Comparison of ENCODE assay signal across 12 cellular contexts in the genomic region with DNA sequence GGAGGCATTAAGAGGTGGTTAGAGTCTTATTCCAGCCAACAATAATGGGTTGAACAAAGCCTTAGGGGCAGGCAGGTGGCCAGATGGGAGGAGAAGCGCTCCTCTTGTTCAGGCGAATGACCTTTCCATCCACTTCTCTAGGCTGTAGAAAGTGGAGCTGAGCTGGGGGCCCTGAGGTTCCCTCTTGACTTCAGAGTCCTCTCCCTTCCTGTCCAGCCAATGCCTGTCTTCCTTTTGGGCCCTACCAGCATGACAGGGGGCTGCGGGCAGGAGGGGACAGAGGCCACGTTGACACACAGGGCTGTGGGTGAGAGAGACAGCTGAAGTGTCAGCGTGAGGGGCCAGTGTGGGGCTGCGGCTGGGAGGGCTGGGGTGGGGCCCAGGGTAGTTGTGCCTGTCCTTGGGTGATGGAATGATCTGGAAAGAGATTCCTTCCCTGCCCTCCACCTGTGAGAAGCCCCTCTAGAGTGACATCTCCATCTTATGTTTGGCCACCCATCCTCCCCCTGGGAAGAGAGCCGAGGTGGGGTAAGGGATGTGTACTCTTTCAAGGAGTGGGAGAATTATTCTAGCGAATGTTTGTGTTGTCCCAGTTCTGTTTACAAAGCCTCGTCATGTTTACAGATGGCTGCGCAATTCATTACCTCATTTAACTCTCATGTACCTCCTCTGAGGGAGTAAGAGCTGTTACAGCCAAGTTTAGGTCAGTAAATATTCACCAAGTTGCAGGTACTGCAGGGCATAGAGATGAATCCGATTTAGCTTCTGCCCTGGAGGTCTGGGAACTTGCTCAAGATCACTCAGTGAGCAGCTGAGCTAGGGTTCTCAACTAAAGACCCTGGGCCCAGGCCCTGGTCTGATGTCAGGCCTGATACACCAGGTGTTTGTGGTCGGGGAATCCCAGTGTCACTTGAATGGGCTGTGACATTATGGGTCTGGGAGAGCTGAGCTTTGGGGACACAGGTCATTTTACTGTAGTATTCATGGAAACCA. TPM values are rescaled to one million over a fixed set of nuclear protein-coding genes. Genes with fewer than 3 reads are reported as not detected.
DNase-seq lines count a peak whose midpoint lies in the region; ATAC-seq and TF ChIP-seq lines count a peak whose summit lies in the region.
"Had no signal": no experiment of that assay in that cellular context is flagged by ENCODE, and none has a peak within 500 bp of the region (broad histone marks: within the 10 kb centered on the region; RNA-seq: fewer than 3 reads in every experiment).

No MANE protein-coding gene starts in this region.

- dilution Hi-C loops in IMR-90 (cut with HindIII; ENCODE audit: low sequenced_read_pairs, unreplicated experiment): no loop called here

- H3K14ac ChIP-seq in IMR-90 (replicated peaks; ENCODE audit: low read depth, low read length): no peak overlapping the region

- WGBS in IMR-90 (ENCODE audit: extremely low coverage in 2 of 2, insufficient read length in 1 of 2), 2 experiments: 71% methylated on average over 1 of the region's 12 CpGs; no CpG with 5 or more reads in 1 of the 2 experiments

- no peak overlapping the region for H2BK15ac ChIP-seq in IMR-90 (ENCODE audit: low read depth, low read length)

- no peak overlapping the region for H2BK5ac ChIP-seq in IMR-90 (ENCODE audit: low read depth, low read length, poor library complexity, severe bottlenecking)

- intact Hi-C loops in IMR-90 (cut with micrococcal nuclease): no loop called here

- no peak overlapping the region for H3K27ac Mint-ChIP-seq in effector memory CD8-positive, alpha-beta T cell
- peak overlapping the region; percentile 65 for H3K27ac Mint-ChIP-seq in nephron progenitor cell
- H3K27ac Mint-ChIP-seq: CD8-positive, alpha-beta T cell had no signal

- H3K36me3 ChIP-seq in IMR-90 (ENCODE audit: control insufficient read depth, insufficient read depth, low read length): peaks cover 11% of the 10 kb centered on the region

- H3K9me1 ChIP-seq in IMR-90 (ENCODE audit: insufficient read depth, low read length): peaks cover 20% of the 10 kb centered on the region

- H4K20me1 ChIP-seq in IMR-90 (ENCODE audit: insufficient read depth, low read length): peaks cover 55% of the 10 kb centered on the region

- H3K9me3 Mint-ChIP-seq in effector memory CD8-positive, alpha-beta T cell: no peaks in the 10 kb centered on the region
- no peaks in the 10 kb centered on the region for H3K9me3 Mint-ChIP-seq in nephron progenitor cell
- H3K9me3 Mint-ChIP-seq: CD8-positive, alpha-beta T cell had no signal

- peaks cover 3% of the 10 kb centered on the region for H3K36me3 Mint-ChIP-seq in effector memory CD8-positive, alpha-beta T cell (ENCODE audit: insufficient read depth)
- H3K36me3 Mint-ChIP-seq in nephron progenitor cell (ENCODE audit: low read depth): peaks cover 4% of the 10 kb centered on the region
- H3K36me3 Mint-ChIP-seq: CD8-positive, alpha-beta T cell had no signal

- H3K56ac ChIP-seq in IMR-90 (ENCODE audit: extremely low read depth, insufficient read depth, low read length): no peak overlapping the region

- in situ Hi-C loops in IMR-90 (cut with MboI; ENCODE audit: low sequenced_read_pairs) (no loop called here), KBM-7 (cut with MboI; ENCODE audit: low pct_unique_long_range_greater_than_20kb, low sequenced_read_pairs) (no loop called here), ACHN (cut with HindIII; ENCODE audit: low pct_ligation_motif_present, low pct_unique_long_range_greater_than_20kb, low sequenced_read_pairs) (no loop called here)

- H2AFZ ChIP-seq in IMR-90 (replicated peaks; ENCODE audit: low read length, poor library complexity): no peak overlapping the region

- no peak overlapping the region for H3K4me3 Mint-ChIP-seq in effector memory CD8-positive, alpha-beta T cell
- no peak overlapping the region for H3K4me3 Mint-ChIP-seq in nephron progenitor cell
- H3K4me3 Mint-ChIP-seq: CD8-positive, alpha-beta T cell had no signal

- peak overlapping the region; percentile 13; the same call in 1 of the 2 replicates for H3K23ac ChIP-seq in IMR-90 (ENCODE audit: low read depth, low read length)

- no peak overlapping the region; the same call in 1 of the 2 replicates for H3K4me2 ChIP-seq in IMR-90 (ENCODE audit: low read depth, low read length)

- TF ChIP-seq POLR2A in IMR-90 (IDR thresholded peaks at IDR 0.05; ENCODE audit: low read depth, low read length): no peak

- H2AK9ac ChIP-seq in IMR-90 (replicated peaks; ENCODE audit: low read depth, low read length, poor library complexity): no peak overlapping the region

- DNase-seq in IMR-90 (peak; percentile 11), nephron progenitor cell (no peak), KBM-7 (no peak), ACHN (no peak)
- DNase-seq in effector memory CD8-positive, alpha-beta T cell: no peak
- no peak for DNase-seq in stimulated activated CD8-positive, alpha-beta memory T cell treated with anti-CD3 and anti-CD28 coated beads, Interleukin-4, amount 100 ng/mL, for 48 hours
- DNase-seq: CD8-positive, alpha-beta T cell had no signal

- H3K4me1 ChIP-seq in IMR-90 (ENCODE audit: control insufficient read depth, insufficient read depth, low read length): peaks cover 21% of the 10 kb centered on the region

- peaks cover 12 to 13% of the 10 kb centered on the region in 2 donors for H3K4me1 Mint-ChIP-seq in effector memory CD8-positive, alpha-beta T cell (ENCODE audit: low read depth in 2 of 2)
- peaks cover 59% of the 10 kb centered on the region for H3K4me1 Mint-ChIP-seq in nephron progenitor cell

- ATAC-seq in IMR-90 (ENCODE audit: low read depth) (no peak), HG03571 (IDR thresholded peaks at IDR 0.05; ENCODE audit: unreplicated experiment) (no peak)
- ATAC-seq in effector memory CD8-positive, alpha-beta T cell (replicated peaks): peak; percentile 37
- ATAC-seq: CD8-positive, alpha-beta T cell had no signal

- no peak overlapping the region for H3K18ac ChIP-seq in IMR-90 (ENCODE audit: low read depth, low read length)

- H3K27me3 Mint-ChIP-seq in effector memory CD8-positive, alpha-beta T cell: peaks cover 28 to 40% of the 10 kb centered on the region in 2 donors
- H3K27me3 Mint-ChIP-seq in nephron progenitor cell (ENCODE audit: low read depth, poor library complexity): peaks cover 18% of the 10 kb centered on the region

- H3K9me3 ChIP-seq in IMR-90 (ENCODE audit: control insufficient read depth, insufficient read depth, low read length): no peaks in the 10 kb centered on the region

- peaks cover 0 to 74% of the 10 kb centered on the region in 2 experiments; a peak in 3 of 4 replicates for H3K79me1 ChIP-seq in IMR-90 (ENCODE audit: low read depth in 1 of 2, low read length in 2 of 2)

- H2BK20ac ChIP-seq in IMR-90 (ENCODE audit: low read depth, low read length): no peak overlapping the region

- H4K5ac ChIP-seq in IMR-90 (ENCODE audit: low read depth, low read length): no peak overlapping the region

- no peak overlapping the region; the same call in 1 of the 2 replicates for H2AK5ac ChIP-seq in IMR-90 (ENCODE audit: low read depth, low read length)

- no peak overlapping the region; the same call in 1 of the 2 replicates for H3K4ac ChIP-seq in IMR-90 (ENCODE audit: low read depth, low read length)

- POLR2A ChIA-PET in IMR-90 (lab: Charles Lee; ENCODE audit: unreplicated experiment): no interaction called here

- H3K27ac ChIP-seq in C4-2B (peak overlapping the region; percentile 96), IMR-90 (ENCODE audit: insufficient read depth, low read length) (no peak overlapping the region)

- TF ChIP-seq RAD21 in IMR-90 (IDR thresholded peaks at IDR 0.05; ENCODE audit: low read length): no peak

- H3K4me3 ChIP-seq in IMR-90 (ENCODE audit: insufficient read depth, low read depth, low read length): no peak overlapping the region

- BruUV-seq in IMR-90 (replicated peaks; lab: Mats Ljungman, UMichigan): no TSS peak

- H4K8ac ChIP-seq in IMR-90 (ENCODE audit: low read depth in 2 of 2, low read length in 2 of 2): no peak overlapping the region

- no peak overlapping the region for H2BK120ac ChIP-seq in IMR-90 (ENCODE audit: low read depth, low read length)

- no peak overlapping the region for H3K9ac ChIP-seq in IMR-90 (ENCODE audit: low read depth, low read length)

- H3K27me3 ChIP-seq in IMR-90 (ENCODE audit: control insufficient read depth, insufficient read depth, low read length): no peaks in the 10 kb centered on the region

- TF ChIP-seq CTCF in C4-2B (conservative IDR thresholded peaks at IDR 0.05) (no peak), IMR-90 (conservative IDR thresholded peaks at IDR 0.05; ENCODE audit: low read depth, low read length) (no peak), nephron progenitor cell (IDR thresholded peaks at IDR 0.05) (no peak)

- CTCF ChIA-PET in IMR-90 (lab: Yijun Ruan, JAX): interaction anchor here (0.5 kb wide), 1 partner anchor 99 kb away, joined by 3 read pairs; no protein-coding TSS in a partner anchor

- no peak overlapping the region for H4K91ac ChIP-seq in IMR-90 (ENCODE audit: insufficient read depth, low read depth, low read length)

TF ChIP-seq in IMR-90, 13 proteins besides CTCF, POLR2A, EP300 and RAD21 (continues in another document):
- TF ChIP-seq CHD1 (IDR thresholded peaks at IDR 0.05; ENCODE audit: low read depth, low read length): no peak

RNA-seq across cellular contexts. Expression of a gene that starts 3.3 kb away (rescaled TPM):
- 26.1 and 28.7 TPM in 2 replicates for total RNA-seq in IMR-90 (2012; rRNA removed)
- polyA plus RNA-seq in IMR-90 (2012; rRNA removed): 33.3 and 34.6 TPM in 2 replicates
- polyA plus RNA-seq in IMR-90 (2012; cell fraction: cytosol; rRNA removed): 26.4 and 33.2 TPM in 2 replicates
- polyA plus RNA-seq in IMR-90 (2012; cell fraction: nucleus; rRNA removed; ENCODE audit: low replicate concordance): 34.2 and 69.9 TPM in 2 replicates

RNA-seq across cellular contexts. Expression of a gene that starts 15.3 kb away (rescaled TPM):
- 3.6 and 4.3 TPM in 2 replicates for total RNA-seq in IMR-90 (2012; rRNA removed)
- polyA plus RNA-seq in IMR-90 (2012; rRNA removed): 9.8 and 10.4 TPM in 2 replicates
- polyA plus RNA-seq in IMR-90 (2012; cell fraction: cytosol; rRNA removed): 7.2 and 13.5 TPM in 2 replicates
- 40.4 and 52.8 TPM in 2 replicates for polyA plus RNA-seq in IMR-90 (2012; cell fraction: nucleus; rRNA removed; ENCODE audit: low replicate concordance)

RNA-seq across cellular contexts. Expression of a gene that starts 27.1 kb away (rescaled TPM):
- total RNA-seq in IMR-90 (2012; rRNA removed): 20.3 and 22.2 TPM in 2 replicates
- polyA plus RNA-seq in IMR-90 (2012; rRNA removed): 75.6 and 82.4 TPM in 2 replicates
- polyA plus RNA-seq in IMR-90 (2012; cell fraction: cytosol; rRNA removed): 81.7 and 149 TPM in 2 replicates
- 24.0 and 30.9 TPM in 2 replicates for polyA plus RNA-seq in IMR-90 (2012; cell fraction: nucleus; rRNA removed; ENCODE audit: low replicate concordance)

RNA-seq across cellular contexts. Expression of a gene that starts 34.5 kb away (rescaled TPM):
- total RNA-seq in IMR-90 (2012; rRNA removed): under 0.01 and 0.18 TPM in 2 replicates
- 0.14 and 0.36 TPM in 2 replicates for polyA plus RNA-seq in IMR-90 (2012; rRNA removed)
- polyA plus RNA-seq in IMR-90 (2012; cell fraction: cytosol; rRNA removed): 0.12 and 0.26 TPM in 2 replicates
- polyA plus RNA-seq in IMR-90 (2012; cell fraction: nucleus; rRNA removed; ENCODE audit: low replicate concordance): 0.57 and 1.1 TPM in 2 replicates
- total RNA-seq: CD8-positive, alpha-beta T cell; glomerular endothelial cell; pulmonary artery endothelial cell; RPMI7951 had no signal

RNA-seq across cellular contexts. Expression of a gene that starts 34.9 kb away (rescaled TPM):
- not detected in 2 replicates for total RNA-seq in IMR-90 (2012; rRNA removed)
- polyA plus RNA-seq in IMR-90 (2012; rRNA removed): not detected in 2 replicates
- polyA plus RNA-seq in IMR-90 (2012; cell fraction: cytosol; rRNA removed): 0.08 TPM in 1 of 2 replicates, not detected in the other
- not detected in 2 replicates for polyA plus RNA-seq in IMR-90 (2012; cell fraction: nucleus; rRNA removed; ENCODE audit: low replicate concordance)
- total RNA-seq: glomerular endothelial cell, pulmonary artery endothelial cell, RPMI7951 had no signal
